In the genomic region with DNA sequence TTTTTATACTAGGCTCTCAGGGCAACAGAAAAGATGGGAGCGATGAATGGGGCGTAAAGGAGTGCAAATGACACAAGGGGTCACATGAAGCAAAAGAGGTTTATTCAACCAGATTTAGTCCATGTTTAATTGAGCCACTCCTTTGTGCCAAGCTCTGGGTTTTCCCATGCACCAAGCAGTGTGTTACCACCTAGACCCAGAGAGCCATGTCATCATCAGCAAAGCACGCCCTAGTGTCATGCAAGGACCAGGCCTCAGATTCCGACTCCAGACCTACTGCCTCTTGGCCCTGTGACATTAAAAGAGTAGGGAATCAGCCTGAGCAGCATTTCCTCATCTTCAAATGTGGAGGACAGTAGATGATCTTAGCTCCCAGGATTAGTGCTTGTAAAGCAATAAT, we compare ENCODE assay signal across 18 cellular contexts. TPM values are rescaled to one million over a fixed set of nuclear protein-coding genes. Genes with fewer than 3 reads are reported as not detected.
DNase-seq lines count a peak whose midpoint lies in the region; ATAC-seq and TF ChIP-seq lines count a peak whose summit lies in the region.
"Had no signal": no experiment of that assay in that cellular context is flagged by ENCODE, and none has a peak within 500 bp of the region (broad histone marks: within the 10 kb centered on the region; RNA-seq: fewer than 3 reads in every experiment).

No MANE protein-coding gene starts in this region.

- H2AFZ ChIP-seq in DND-41 (ENCODE audit: low read depth, low read length) (no peak overlapping the region), H9 (ENCODE audit: low read length) (no peak overlapping the region), SU-DHL-6 (ENCODE audit: low read depth, low read length, severe bottlenecking) (no peak overlapping the region)

- TF ChIP-seq CTCF in DND-41 (IDR thresholded peaks at IDR 0.05; ENCODE audit: borderline replicate concordance, extremely low read depth, low read length, poor library complexity, severe bottlenecking), result no peak
- no peak for TF ChIP-seq CTCF in H9 (conservative IDR thresholded peaks at IDR 0.05)
- no peak for TF ChIP-seq CTCF in SU-DHL-6 (IDR thresholded peaks at IDR 0.05; ENCODE audit: insufficient read depth, low read length, poor library complexity, severe bottlenecking)

- no peak overlapping the region for H3K4ac ChIP-seq in H9 (ENCODE audit: low read depth, low read length)

- H4K8ac ChIP-seq in H9 (replicated peaks; ENCODE audit: insufficient read length, low read depth, low read length), result no peak overlapping the region

- no peaks in the 10 kb centered on the region for H3K36me3 ChIP-seq in DND-41 (ENCODE audit: insufficient read depth, low read length)
- H3K36me3 ChIP-seq in SU-DHL-6 (ENCODE audit: low read length), result peaks cover 33% of the 10 kb centered on the region
- H3K36me3 ChIP-seq: SJSA1 had no signal

- H3K27ac Mint-ChIP-seq in H9, result no peak overlapping the region
- H3K27ac Mint-ChIP-seq in naive B cell, result peak overlapping the region in 5 of 6 donors; percentile 87 to 99 (median 88)
- no peak overlapping the region for H3K27ac Mint-ChIP-seq in stimulated activated effector memory CD8-positive, alpha-beta T cell treated with anti-CD3 and anti-CD28 coated beads, Interleukin-12 subunit alpha, Interleukin-12 subunit beta, amount 100 ng/mL, for 72 hours

- H3K56ac ChIP-seq in H9 (ENCODE audit: insufficient read length, low read depth, low read length), result no peak overlapping the region

- H4K20me1 ChIP-seq in DND-41 (ENCODE audit: insufficient read depth, low read length) (no peaks in the 10 kb centered on the region), H9 (ENCODE audit: control insufficient read depth, insufficient read depth, insufficient read length) (no peaks in the 10 kb centered on the region), SU-DHL-6 (ENCODE audit: low read depth, low read length) (no peaks in the 10 kb centered on the region)

- no peaks in the 10 kb centered on the region for H3K23me2 ChIP-seq in H9 (ENCODE audit: insufficient read length, low read depth, low read length, poor library complexity, severe bottlenecking)

- peaks cover 99% of the 10 kb centered on the region for H3K27me3 Mint-ChIP-seq in H9 (ENCODE audit: low read depth)
- no peaks in the 10 kb centered on the region for H3K27me3 Mint-ChIP-seq in naive B cell

- H3K4me2 ChIP-seq in DND-41 (ENCODE audit: insufficient read depth, low read length), result no peak overlapping the region
- no peak overlapping the region for H3K4me2 ChIP-seq in H9 (ENCODE audit: insufficient read depth, insufficient read length, low read length)
- peak overlapping the region; percentile 97 for H3K4me2 ChIP-seq in SU-DHL-6 (ENCODE audit: low read depth, low read length, poor library complexity, severe bottlenecking)

- peak overlapping the region; percentile 98 for H3K27ac ChIP-seq in DND-41 (ENCODE audit: low read length)
- no peak overlapping the region for H3K27ac ChIP-seq in H9 (ENCODE audit: insufficient read length, low read depth, low read length)
- peak overlapping the region; percentile 98 for H3K27ac ChIP-seq in SU-DHL-6 (ENCODE audit: low read depth, low read length)
- H3K27ac ChIP-seq: SJSA1 had no signal

- H3K4me3 ChIP-seq in DND-41 (ENCODE audit: low read depth in 1 of 2, low read length in 2 of 2) (no peak overlapping the region; a peak in 1 of 4 replicates), SU-DHL-6 (ENCODE audit: insufficient read depth, low read length, poor library complexity, severe bottlenecking) (peak overlapping the region; percentile 70)
- H3K4me3 ChIP-seq: SJSA1 had no signal

- no peak overlapping the region for H2BK5ac ChIP-seq in H9 (ENCODE audit: insufficient read length, low read length)

- H2BK20ac ChIP-seq in H9 (ENCODE audit: low read depth, low read length, poor library complexity, severe bottlenecking), result no peak overlapping the region

- H3K27me3 ChIP-seq in DND-41 (ENCODE audit: insufficient read depth, low read length, poor library complexity) (no peaks in the 10 kb centered on the region), H9 (ENCODE audit: insufficient read depth, low read length) (peaks cover 4% of the 10 kb centered on the region; the same call in 1 of the 2 replicates), SU-DHL-6 (ENCODE audit: low read length) (no peaks in the 10 kb centered on the region)

- ATAC-seq in DND-41 (ENCODE audit: insufficient read depth, low read depth) (no peak), naive B cell (ENCODE audit: low read depth in 2 of 2) (no peak), HG03280 (IDR thresholded peaks at IDR 0.05; ENCODE audit: unreplicated experiment) (no peak), esophagus mucosa (no peak)
- no peak for ATAC-seq in stimulated activated effector memory CD8-positive, alpha-beta T cell treated with anti-CD3 and anti-CD28 coated beads, Interleukin-12 subunit alpha, Interleukin-12 subunit beta, amount 100 ng/mL, for 72 hours
- ATAC-seq: HepG2, PC-3 had no signal

- peaks cover 79% of the 10 kb centered on the region for H3F3A ChIP-seq in SU-DHL-6 (ENCODE audit: insufficient read depth)

- H3K79me2 ChIP-seq in DND-41 (ENCODE audit: insufficient read depth, low read length) (no peaks in the 10 kb centered on the region), H9 (ENCODE audit: insufficient read depth, low read length) (no peaks in the 10 kb centered on the region), SU-DHL-6 (ENCODE audit: insufficient read depth, low read length) (peaks cover 64% of the 10 kb centered on the region)

- H3K4me3 Mint-ChIP-seq in H9 (no peak overlapping the region), naive B cell (peak overlapping the region; percentile 66 to 100 (median 96))
- no peak overlapping the region for H3K4me3 Mint-ChIP-seq in stimulated activated effector memory CD8-positive, alpha-beta T cell treated with anti-CD3 and anti-CD28 coated beads, Interleukin-12 subunit alpha, Interleukin-12 subunit beta, amount 100 ng/mL, for 72 hours
- H3K4me3 Mint-ChIP-seq: CD8-positive, alpha-beta memory T cell had no signal

- no peak overlapping the region for H2BK12ac ChIP-seq in H9 (ENCODE audit: insufficient read length, low read depth, low read length)

- no peak overlapping the region for H2AK5ac ChIP-seq in H9 (ENCODE audit: insufficient read length, low read length)

- H3K36me3 Mint-ChIP-seq in H9 (ENCODE audit: insufficient read depth in 1 of 3, low read depth in 3 of 3) (no peaks in the 10 kb centered on the region), naive B cell (peaks cover 7 to 16% of the 10 kb centered on the region in 2 donors)
- H3K36me3 Mint-ChIP-seq in stimulated activated effector memory CD8-positive, alpha-beta T cell treated with anti-CD3 and anti-CD28 coated beads, Interleukin-12 subunit alpha, Interleukin-12 subunit beta, amount 100 ng/mL, for 72 hours, result no peaks in the 10 kb centered on the region
- H3K36me3 Mint-ChIP-seq: CD8-positive, alpha-beta memory T cell had no signal

- H4K91ac ChIP-seq in H9 (ENCODE audit: insufficient read length, low read depth, low read length), result no peak overlapping the region

- no peaks in the 10 kb centered on the region for H3K9me3 ChIP-seq in DND-41 (ENCODE audit: insufficient read depth, low read length, severe bottlenecking)
- no peaks in the 10 kb centered on the region for H3K9me3 ChIP-seq in H9 (ENCODE audit: control insufficient read depth, low read depth, low read length)
- H3K9me3 ChIP-seq in SU-DHL-6 (ENCODE audit: insufficient read depth, low read length), result no peaks in the 10 kb centered on the region
- H3K9me3 ChIP-seq: SJSA1 had no signal

- no peak overlapping the region for H4K5ac ChIP-seq in H9 (ENCODE audit: insufficient read length, low read depth, low read length)

- no peak overlapping the region for H3T11ph ChIP-seq in H9 (ENCODE audit: low read length)

- H3K9ac ChIP-seq in DND-41 (ENCODE audit: low read depth, low read length) (peak overlapping the region; percentile 49; the same call in 1 of the 2 replicates), H9 (ENCODE audit: extremely low read depth, insufficient read length, low read length) (no peak overlapping the region), SU-DHL-6 (ENCODE audit: low read length) (peak overlapping the region; percentile 95)

- H2BK15ac ChIP-seq in H9 (ENCODE audit: low read depth, low read length), result no peak overlapping the region

- H3K4me1 Mint-ChIP-seq in H9 (no peaks in the 10 kb centered on the region), naive B cell (peaks cover 64 to 71% (median 65%) of the 10 kb centered on the region in 3 donors)
- peaks cover 19% of the 10 kb centered on the region for H3K4me1 Mint-ChIP-seq in stimulated activated effector memory CD8-positive, alpha-beta T cell treated with anti-CD3 and anti-CD28 coated beads, Interleukin-12 subunit alpha, Interleukin-12 subunit beta, amount 100 ng/mL, for 72 hours

- H3K79me1 ChIP-seq in H9 (ENCODE audit: insufficient read depth, low read depth, low read length, poor library complexity, severe bottlenecking), result no peaks in the 10 kb centered on the region

- H3K9me3 Mint-ChIP-seq in H9 (no peaks in the 10 kb centered on the region), naive B cell (no peaks in the 10 kb centered on the region)
- H3K9me3 Mint-ChIP-seq in stimulated activated effector memory CD8-positive, alpha-beta T cell treated with anti-CD3 and anti-CD28 coated beads, Interleukin-12 subunit alpha, Interleukin-12 subunit beta, amount 100 ng/mL, for 72 hours, result no peaks in the 10 kb centered on the region
- H3K9me3 Mint-ChIP-seq: CD8-positive, alpha-beta memory T cell had no signal

- H2BK120ac ChIP-seq in H9 (ENCODE audit: low read depth, low read length, poor library complexity, severe bottlenecking), result no peak overlapping the region

- no peak overlapping the region for H3K18ac ChIP-seq in H9 (ENCODE audit: insufficient read length, low read depth, low read length)

- H3K9me2 ChIP-seq in SU-DHL-6 (replicated peaks; ENCODE audit: insufficient read depth, low read length), result no peaks in the 10 kb centered on the region

- no peak overlapping the region for H3K23ac ChIP-seq in H9 (ENCODE audit: insufficient read length, low read depth, low read length)

- no peak overlapping the region for H3K14ac ChIP-seq in H9 (ENCODE audit: insufficient read depth, low read length)

- WGBS in H9 (ENCODE audit: extremely low coverage, insufficient read length, low lambda C conversion rate), result no CpG with 5 or more reads among the region's 4 CpGs

- peak; percentile 10 for DNase-seq in DND-41
- peak; percentile 12 for DNase-seq in H9
- no peak for DNase-seq in naive B cell
- no peak for DNase-seq in stimulated activated effector memory CD8-positive, alpha-beta T cell treated with anti-CD3 and anti-CD28 coated beads, Interleukin-12 subunit alpha, Interleukin-12 subunit beta, amount 100 ng/mL, for 72 hours (ENCODE audit: low spot score in 2 of 2)
- DNase-seq: CD8-positive, alpha-beta memory T cell; DMS79; GOT3; NCI-H187 treated with DMSO at 0.1 percent for 48 hours; PC-3; SW 1271 had no signal

- H3K4me1 ChIP-seq in DND-41 (ENCODE audit: insufficient read depth, low read length), result peaks cover 65% of the 10 kb centered on the region
- no peaks in the 10 kb centered on the region for H3K4me1 ChIP-seq in H9 (ENCODE audit: insufficient read depth, low read length)
- H3K4me1 ChIP-seq: SJSA1 had no signal

RNA-seq across cellular contexts. Expression of a gene that starts 1.1 kb away (rescaled TPM):
- not detected in 2 replicates for total RNA-seq in H9 (2021)
- 100 to 1,000 TPM; 233 to 640 (median 475) TPM for polyA plus RNA-seq in naive B cell (ENCODE audit: low read depth in 6 of 6)
- 1.8 TPM for total RNA-seq in esophagus mucosa
- total RNA-seq: CD8-positive, alpha-beta memory T cell; G401; HepG2; LHCN-M2; PC-3; SJSA1 had no signal
- polyA plus RNA-seq: BJ; CD8-positive, alpha-beta memory T cell; HepG2 had no signal

Comparison
In these comparisons a context has a peak if more than half of its experiments do, and no peak if none do; other contexts are left out.
1. DNase-seq: peak in DND-41 (single experiment) and H9 (single experiment); none in naive B cell (single experiment) and stimulated activated effector memory CD8-positive, alpha-beta T cell treated with anti-CD3 and anti-CD28 coated beads, Interleukin-12 subunit alpha, Interleukin-12 subunit beta, amount 100 ng/mL, for 72 hours (0 of 2).
2. H3K27ac Mint-ChIP-seq: peak in naive B cell (5 of 6); none in H9 (0 of 3) and stimulated activated effector memory CD8-positive, alpha-beta T cell treated with anti-CD3 and anti-CD28 coated beads, Interleukin-12 subunit alpha, Interleukin-12 subunit beta, amount 100 ng/mL, for 72 hours (single experiment).
3. H3K4me3 Mint-ChIP-seq: peak in naive B cell (8 of 8); none in H9 (0 of 2) and stimulated activated effector memory CD8-positive, alpha-beta T cell treated with anti-CD3 and anti-CD28 coated beads, Interleukin-12 subunit alpha, Interleukin-12 subunit beta, amount 100 ng/mL, for 72 hours (single experiment).